16 cellular contexts compared by ENCODE assay signal in genomic region chr6:37971263-37971662, GRCh38.
"Had no signal": no experiment of that assay in that cellular context is flagged by ENCODE, and none has a peak within 500 bp of the region (broad histone marks: within the 10 kb centered on the region; RNA-seq: fewer than 3 reads in every experiment).

No MANE protein-coding gene starts in this region.

- H3K4me3 ChIP-seq: adrenal gland, body of pancreas, ovary, tibial artery had no signal

- H3K27ac Mint-ChIP-seq: activated CD4-positive, alpha-beta T cell treated with anti-CD3 and anti-CD28 coated beads, Interleukin-2, amount 10 ng/mL, durations not matched to agents 24 days and 14 days; activated naive CD4-positive, alpha-beta T cell treated with anti-CD3 and anti-CD28 coated beads for 36 hours had no signal

- H3K4me3 Mint-ChIP-seq: activated B cell treated with CpG ODN at 0.5 μM for 24 hours; activated CD4-positive, alpha-beta T cell treated with anti-CD3 and anti-CD28 coated beads, Interleukin-2, amount 10 ng/mL, durations not matched to agents 24 days and 14 days; activated naive CD4-positive, alpha-beta T cell treated with anti-CD3 and anti-CD28 coated beads for 36 hours; memory B cell; neural crest cell had no signal

- H3K27ac ChIP-seq: adrenal gland, body of pancreas, epithelial cell of prostate, ovary, tibial artery had no signal

- ATAC-seq: body of pancreas, left colon had no signal

- H3K9me3 Mint-ChIP-seq: memory B cell had no signal

- H3K27me3 Mint-ChIP-seq: activated B cell treated with CpG ODN at 0.5 μM for 24 hours; activated CD4-positive, alpha-beta T cell treated with anti-CD3 and anti-CD28 coated beads, Interleukin-2, amount 10 ng/mL, durations not matched to agents 24 days and 14 days; memory B cell had no signal

- H3K4me1 ChIP-seq: body of pancreas had no signal

- H3K27me3 ChIP-seq: adrenal gland, body of pancreas, ovary, tibial artery had no signal

- DNase-seq: activated B cell treated with CpG ODN at 0.5 μM for 24 hours; activated CD4-positive, alpha-beta T cell treated with anti-CD3 and anti-CD28 coated beads, Interleukin-2, amount 10 ng/mL, durations not matched to agents 24 days and 14 days; activated CD8-positive, alpha-beta memory T cell treated with anti-CD3 and anti-CD28 coated beads for 24 hours; activated naive CD4-positive, alpha-beta T cell treated with anti-CD3 and anti-CD28 coated beads for 36 hours; adrenal gland; body of pancreas; effector memory CD4-positive, alpha-beta T cell; left colon; ovary; stimulated activated CD4-positive, alpha-beta T cell treated with anti-CD3 and anti-CD28 coated beads, Interleukin-15, amount 100 ng/mL, for 24 hours; stimulated activated CD4-positive, alpha-beta T cell treated with anti-CD3 and anti-CD28 coated beads, Interleukin-4, amount 100 ng/mL, for 4 hours; T-helper 1 cell; tibial artery had no signal

- H3K36me3 ChIP-seq: adrenal gland, ovary, tibial artery had no signal

- H3K9me3 ChIP-seq: ovary had no signal
